Comparison of ENCODE assay signal across 1 cellular context in genomic region chr22:23178512-23179254, GRCh38.
TF ChIP-seq lines count a peak whose summit lies in the region.

No MANE protein-coding gene starts in this region.

TF ChIP-seq in HEK293, 187 proteins besides CTCF, POLR2A, EP300 and RAD21 (continued from another document and continues in another):
- TF ChIP-seq ZNF280D (tag by site-specific recombination; IDR thresholded peaks at IDR 0.05) (no peak), ZNF654 (tag by site-specific recombination; IDR thresholded peaks at IDR 0.05; ENCODE audit: low read depth) (peak; percentile 87), HIC1 (tag by site-specific recombination; IDR thresholded peaks at IDR 0.05) (no peak), ZNF169 (tag by site-specific recombination; IDR thresholded peaks at IDR 0.05) (no peak), ZNF558 (tag by site-specific recombination; IDR thresholded peaks at IDR 0.05) (no peak), ZNF184 (tag by site-specific recombination; IDR thresholded peaks at IDR 0.05) (no peak), ATF2 (tag by site-specific recombination; IDR thresholded peaks at IDR 0.05; ENCODE audit: low read depth) (no peak), KLF1 (tag by site-specific recombination; IDR thresholded peaks at IDR 0.05) (no peak), ZNF768 (tag by site-specific recombination; IDR thresholded peaks at IDR 0.05) (no peak), ZNF366 (tag by site-specific recombination; conservative IDR thresholded peaks at IDR 0.05) (no peak), ZNF133 (tag by site-specific recombination; IDR thresholded peaks at IDR 0.05) (no peak), ZNF707 (tag by site-specific recombination; IDR thresholded peaks at IDR 0.05) (no peak), ZNF239 (tag by site-specific recombination; IDR thresholded peaks at IDR 0.05) (no peak), BCL11A (tag by site-specific recombination; IDR thresholded peaks at IDR 0.05; ENCODE audit: low read depth) (no peak), ZBTB7A (tag by site-specific recombination; IDR thresholded peaks at IDR 0.05; ENCODE audit: low read depth) (no peak), ZNF645 (tag by site-specific recombination; IDR thresholded peaks at IDR 0.05) (no peak), ZNF513 (tag by site-specific recombination; IDR thresholded peaks at IDR 0.05) (no peak), WT1 (tag by site-specific recombination; IDR thresholded peaks at IDR 0.05) (no peak), INSM2 (tag by site-specific recombination; IDR thresholded peaks at IDR 0.05) (no peak), ZBTB21 (tag by site-specific recombination; IDR thresholded peaks at IDR 0.05) (no peak), PATZ1 (tag by site-specific recombination; IDR thresholded peaks at IDR 0.05) (peak; percentile 29; the same call in 1 of the 2 replicates), ZNF121 (tag by site-specific recombination; IDR thresholded peaks at IDR 0.05) (0 out of 2 replicates have a peak, but pooled peaks have one; percentile 8), ZNF292 (tag by site-specific recombination; IDR thresholded peaks at IDR 0.05; ENCODE audit: borderline replicate concordance, low read depth) (no peak), ZNF792 (tag by site-specific recombination; IDR thresholded peaks at IDR 0.05) (no peak), ZNF10 (tag by site-specific recombination; IDR thresholded peaks at IDR 0.05) (no peak), ZNF610 (tag by site-specific recombination; IDR thresholded peaks at IDR 0.05; ENCODE audit: borderline replicate concordance) (no peak), ZNF76 (tag by site-specific recombination; IDR thresholded peaks at IDR 0.05; ENCODE audit: borderline replicate concordance, low read depth) (peak; percentile 43; the same call in 1 of the 2 replicates), ZNF140 (tag by site-specific recombination; IDR thresholded peaks at IDR 0.05) (no peak), ZNF677 (tag by site-specific recombination; IDR thresholded peaks at IDR 0.05) (no peak), SETDB1 (IDR thresholded peaks at IDR 0.05; ENCODE audit: insufficient read length, low read length) (no peak), ZNF561 (tag by site-specific recombination; IDR thresholded peaks at IDR 0.05; ENCODE audit: borderline replicate concordance) (no peak), PRDM4 (tag by site-specific recombination; IDR thresholded peaks at IDR 0.05) (no peak), ZNF830 (tag by site-specific recombination; IDR thresholded peaks at IDR 0.05; ENCODE audit: low read depth) (no peak), ZNF514 (tag by site-specific recombination; IDR thresholded peaks at IDR 0.05) (no peak), SP2 (tag by site-specific recombination; IDR thresholded peaks at IDR 0.05) (no peak), ZNF785 (tag by site-specific recombination; IDR thresholded peaks at IDR 0.05) (no peak), KLF9 (tag by site-specific recombination; IDR thresholded peaks at IDR 0.05; ENCODE audit: low read depth) (peak; percentile 42; the same call in 1 of the 2 replicates), ZBTB48 (tag by site-specific recombination; IDR thresholded peaks at IDR 0.05) (peak; percentile 83), ZIC2 (tag by site-specific recombination; IDR thresholded peaks at IDR 0.05) (no peak), ZNF274 (IDR thresholded peaks at IDR 0.05; ENCODE audit: low read length) (no peak), ZNF274 (tag by site-specific recombination; IDR thresholded peaks at IDR 0.05; ENCODE audit: borderline replicate concordance) (no peak), GLI2 (tag by site-specific recombination; IDR thresholded peaks at IDR 0.05; ENCODE audit: borderline replicate concordance, low read depth) (no peak), ZNF521 (tag by site-specific recombination; IDR thresholded peaks at IDR 0.05) (no peak), ZNF132 (tag by site-specific recombination; IDR thresholded peaks at IDR 0.05; ENCODE audit: borderline replicate concordance) (no peak), HOXD13 (CRISPR knock-in tag; IDR thresholded peaks at IDR 0.05; ENCODE audit: borderline replicate concordance) (no peak), ZNF362 (tag by site-specific recombination; IDR thresholded peaks at IDR 0.05) (no peak), SP3 (tag by site-specific recombination; IDR thresholded peaks at IDR 0.05) (no peak), ZFP37 (tag by site-specific recombination; IDR thresholded peaks at IDR 0.05) (no peak), ZNF16 (tag by site-specific recombination; IDR thresholded peaks at IDR 0.05; ENCODE audit: low read depth) (no peak), ZFP3 (tag by site-specific recombination; IDR thresholded peaks at IDR 0.05; ENCODE audit: low read depth) (no peak), ZNF266 (tag by site-specific recombination; IDR thresholded peaks at IDR 0.05; ENCODE audit: low read depth) (no peak)
